In the genomic region with DNA sequence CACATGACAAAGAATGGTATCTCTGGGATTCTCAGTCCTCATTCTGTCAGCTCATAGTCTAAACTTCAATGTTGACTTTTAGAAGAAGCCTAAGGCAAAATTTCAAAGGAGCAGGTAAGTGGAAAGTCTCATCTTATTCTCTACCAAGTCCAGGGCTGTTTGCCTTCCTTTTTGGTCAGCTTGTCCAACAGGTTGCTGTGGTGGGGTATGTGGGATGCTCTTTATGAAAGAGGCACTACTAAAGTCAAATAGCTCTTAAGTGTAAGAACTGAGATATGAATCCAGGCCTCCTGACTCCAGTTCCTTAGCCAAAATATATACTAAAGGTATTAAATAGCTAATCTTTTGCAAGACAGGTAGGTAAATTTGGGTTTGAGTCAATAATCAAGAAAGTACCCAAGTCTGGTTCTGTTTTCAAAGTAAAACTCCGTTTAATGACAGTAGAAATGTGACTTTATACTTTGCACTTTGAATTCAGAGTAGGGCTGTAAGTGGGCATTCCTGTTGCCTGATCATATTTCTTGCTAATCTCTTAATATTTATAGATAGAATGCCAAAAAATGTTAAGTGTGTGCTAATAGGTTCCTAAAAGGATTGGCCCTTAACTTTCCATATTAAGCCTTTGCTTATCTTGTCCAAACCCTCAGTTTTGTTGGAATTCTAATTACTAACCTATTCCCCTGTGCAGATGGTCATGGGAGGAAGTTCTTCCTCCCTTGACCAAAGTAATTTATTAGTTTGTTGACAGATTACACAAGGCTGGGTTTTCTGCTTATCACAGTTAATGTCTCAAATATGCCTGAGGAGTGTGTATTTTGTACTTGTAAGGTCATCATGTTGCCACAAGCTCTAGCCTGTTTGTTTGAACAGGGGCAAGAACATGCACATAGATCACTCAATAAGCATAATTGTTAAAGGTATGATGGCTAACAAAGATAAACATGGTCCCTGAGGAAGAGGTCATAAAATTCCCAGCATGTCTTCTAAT, we compare ENCODE assay signal across 2 cellular contexts.
TF ChIP-seq lines count a peak whose summit lies in the region.

No MANE protein-coding gene starts in this region.

TF ChIP-seq in HEK293T, 16 proteins besides CTCF, POLR2A, EP300 and RAD21 (continued from another document):
- TF ChIP-seq HDGF (IDR thresholded peaks at IDR 0.05; ENCODE audit: borderline replicate concordance): no peak
- TF ChIP-seq CTBP1 (IDR thresholded peaks at IDR 0.05; ENCODE audit: borderline replicate concordance): peak; percentile 98
- TF ChIP-seq ZNF384 (IDR thresholded peaks at IDR 0.05): peak; percentile 53; the same call in 1 of the 2 replicates
- TF ChIP-seq LEF1 (IDR thresholded peaks at IDR 0.05; ENCODE audit: borderline replicate concordance): peak; percentile 93; the same call in 1 of the 2 replicates
- TF ChIP-seq BHLHE40 (IDR thresholded peaks at IDR 0.05; ENCODE audit: borderline replicate concordance): no peak
- no peak for TF ChIP-seq NFRKB (IDR thresholded peaks at IDR 0.05)
- TF ChIP-seq FOXK2 (IDR thresholded peaks at IDR 0.05): peak; percentile 92
- peak; percentile 100 for TF ChIP-seq FOXA1 (IDR thresholded peaks at IDR 0.05)
- 0 out of 2 replicates have a peak, but pooled peaks have one; percentile 41 for TF ChIP-seq TARDBP (IDR thresholded peaks at IDR 0.05)
- TF ChIP-seq SUZ12 (IDR thresholded peaks at IDR 0.05): no peak
- peak; percentile 75 for TF ChIP-seq FOXM1 (IDR thresholded peaks at IDR 0.05; ENCODE audit: borderline replicate concordance)
TF ChIP-seq in HEK293T: peak in this region for 9.

TF ChIP-seq in endothelial cell of umbilical vein, 7 proteins besides CTCF, POLR2A, EP300 and RAD21 (continued from another document):
- TF ChIP-seq FOS (IDR thresholded peaks at IDR 0.05; ENCODE audit: borderline replicate concordance, insufficient read depth, low read length): no peak
TF ChIP-seq in endothelial cell of umbilical vein: peak in this region for 0.
